ENCODE assay signal across 1 cellular context in the genomic region with DNA sequence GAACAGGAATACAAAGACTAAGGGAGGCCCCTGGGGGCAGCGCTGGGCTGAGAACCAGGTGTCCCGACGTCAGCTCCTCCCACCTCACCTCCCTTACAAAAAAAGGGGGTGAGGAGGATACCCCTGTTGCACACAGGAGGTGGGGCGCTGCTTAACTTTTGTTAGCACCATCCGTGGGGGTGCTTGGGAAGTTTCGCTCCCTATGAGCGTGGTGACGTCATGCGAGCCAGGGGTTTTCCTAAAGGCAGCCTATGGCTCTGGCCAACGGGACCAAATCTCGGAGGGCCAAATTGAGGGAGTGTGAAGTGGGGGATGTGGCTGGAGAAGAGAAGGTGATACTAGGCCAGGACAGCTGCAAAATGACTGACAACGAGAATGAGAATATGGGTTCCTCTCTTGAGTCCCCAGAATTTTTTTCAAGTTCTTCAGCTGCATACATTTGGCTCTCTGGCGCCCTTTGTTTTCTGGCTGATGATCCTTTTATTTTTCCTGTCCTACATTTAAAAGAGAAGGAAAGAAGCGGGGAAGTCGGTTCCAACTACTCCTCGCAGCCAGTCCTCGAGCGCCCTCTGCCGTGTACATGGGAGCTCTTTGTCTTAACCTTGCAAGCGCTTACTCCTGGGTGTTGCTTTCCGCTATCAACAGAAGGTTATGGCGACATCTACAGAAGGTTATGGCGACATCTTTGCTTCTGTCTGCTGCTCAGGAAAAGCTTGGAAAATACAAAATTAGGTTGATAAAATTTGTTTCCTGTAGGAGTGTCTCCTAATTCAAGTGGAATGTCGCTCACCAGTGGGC.
TF ChIP-seq lines count a peak whose summit lies in the region.

No MANE protein-coding gene starts in this region.

TF ChIP-seq in H1, 55 proteins besides CTCF, POLR2A, EP300 and RAD21:
- TF ChIP-seq POLR2AphosphoS5 (IDR thresholded peaks at IDR 0.05; ENCODE audit: low read depth, low read length) (0 out of 2 replicates have a peak, but pooled peaks have one; percentile 19), KDM4A (IDR thresholded peaks at IDR 0.05; ENCODE audit: low read depth, low read length, severe bottlenecking) (peak; percentile 49), CTBP2 (IDR thresholded peaks at IDR 0.05; ENCODE audit: borderline replicate concordance, insufficient read depth, insufficient read length, low read length) (no peak), BACH1 (IDR thresholded peaks at IDR 0.05; ENCODE audit: low read length) (no peak), CHD1 (IDR thresholded peaks at IDR 0.05; ENCODE audit: low read depth, low read length) (no peak), TBP (IDR thresholded peaks at IDR 0.05; ENCODE audit: low read depth, low read length) (no peak), SRF (IDR thresholded peaks at IDR 0.05; ENCODE audit: low read depth, low read length) (no peak), YY1 (IDR thresholded peaks at IDR 0.05; ENCODE audit: low read depth, low read length) (peak; percentile 45), EGR1 (IDR thresholded peaks at IDR 0.05; ENCODE audit: borderline replicate concordance, low read depth, low read length) (no peak), SIX5 (IDR thresholded peaks at IDR 0.05; ENCODE audit: low read depth, low read length) (no peak), HDAC2 (IDR thresholded peaks at IDR 0.05; ENCODE audit: borderline replicate concordance in 1 of 2, low read depth in 2 of 2, low read length in 2 of 2) (0 out of 4 replicates have a peak, but pooled peaks of 1 of the 2 experiments have one; percentile 40), ATF3 (IDR thresholded peaks at IDR 0.05; ENCODE audit: insufficient read depth, low read depth, low read length) (no peak), ASH2L (IDR thresholded peaks at IDR 0.05; ENCODE audit: low read length) (peak; percentile 76), CREB1 (IDR thresholded peaks at IDR 0.05) (peak; percentile 72), KDM1A (IDR thresholded peaks at IDR 0.05; ENCODE audit: borderline replicate concordance, low read length) (peak; percentile 38; the same call in 1 of the 2 replicates), GABPA (IDR thresholded peaks at IDR 0.05; ENCODE audit: borderline replicate concordance, insufficient read depth, low read length) (no peak), CEBPB (IDR thresholded peaks at IDR 0.05; ENCODE audit: low read depth, low read length) (peak; percentile 69), CHD2 (IDR thresholded peaks at IDR 0.05; ENCODE audit: low read length) (0 out of 2 replicates have a peak, but pooled peaks have one; percentile 24), JUND (IDR thresholded peaks at IDR 0.05; ENCODE audit: low read length) (peak; percentile 90), PHF8 (conservative IDR thresholded peaks at IDR 0.05; ENCODE audit: low read depth, low read length) (0 out of 2 replicates have a peak, but pooled peaks have one; percentile 21), RBBP5 (IDR thresholded peaks at IDR 0.05; ENCODE audit: borderline replicate concordance, low read depth, low read length) (peak; percentile 87; the same call in 1 of the 2 replicates), CHD7 (IDR thresholded peaks at IDR 0.05; ENCODE audit: insufficient replicate concordance, low read length) (peak; percentile 46), SP2 (IDR thresholded peaks at IDR 0.05; ENCODE audit: low read length) (no peak), JUN (IDR thresholded peaks at IDR 0.05; ENCODE audit: low read depth, low read length) (0 out of 2 replicates have a peak, but pooled peaks have one; percentile 2), TCF12 (IDR thresholded peaks at IDR 0.05; ENCODE audit: low read depth, low read length) (peak; percentile 82)
- TF ChIP-seq, protein P1, sequence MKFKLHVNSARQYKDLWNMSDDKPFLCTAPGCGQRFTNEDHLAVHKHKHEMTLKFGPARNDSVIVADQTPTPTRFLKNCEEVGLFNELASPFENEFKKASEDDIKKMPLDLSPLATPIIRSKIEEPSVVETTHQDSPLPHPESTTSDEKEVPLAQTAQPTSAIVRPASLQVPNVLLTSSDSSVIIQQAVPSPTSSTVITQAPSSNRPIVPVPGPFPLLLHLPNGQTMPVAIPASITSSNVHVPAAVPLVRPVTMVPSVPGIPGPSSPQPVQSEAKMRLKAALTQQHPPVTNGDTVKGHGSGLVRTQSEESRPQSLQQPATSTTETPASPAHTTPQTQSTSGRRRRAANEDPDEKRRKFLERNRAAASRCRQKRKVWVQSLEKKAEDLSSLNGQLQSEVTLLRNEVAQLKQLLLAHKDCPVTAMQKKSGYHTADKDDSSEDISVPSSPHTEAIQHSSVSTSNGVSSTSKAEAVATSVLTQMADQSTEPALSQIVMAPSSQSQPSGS (IDR thresholded peaks at IDR 0.05; ENCODE audit: low read length): peak; percentile 91
- TF ChIP-seq, protein P2, sequence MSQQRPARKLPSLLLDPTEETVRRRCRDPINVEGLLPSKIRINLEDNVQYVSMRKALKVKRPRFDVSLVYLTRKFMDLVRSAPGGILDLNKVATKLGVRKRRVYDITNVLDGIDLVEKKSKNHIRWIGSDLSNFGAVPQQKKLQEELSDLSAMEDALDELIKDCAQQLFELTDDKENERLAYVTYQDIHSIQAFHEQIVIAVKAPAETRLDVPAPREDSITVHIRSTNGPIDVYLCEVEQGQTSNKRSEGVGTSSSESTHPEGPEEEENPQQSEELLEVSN (IDR thresholded peaks at IDR 0.05): peak; percentile 54
- TF ChIP-seq, protein P3, sequence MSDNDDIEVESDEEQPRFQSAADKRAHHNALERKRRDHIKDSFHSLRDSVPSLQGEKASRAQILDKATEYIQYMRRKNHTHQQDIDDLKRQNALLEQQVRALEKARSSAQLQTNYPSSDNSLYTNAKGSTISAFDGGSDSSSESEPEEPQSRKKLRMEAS (IDR thresholded peaks at IDR 0.05): peak; percentile 8; the same call in 1 of the 2 replicates
TF ChIP-seq in H1: peak in this region for 18.
